In the genomic region with DNA sequence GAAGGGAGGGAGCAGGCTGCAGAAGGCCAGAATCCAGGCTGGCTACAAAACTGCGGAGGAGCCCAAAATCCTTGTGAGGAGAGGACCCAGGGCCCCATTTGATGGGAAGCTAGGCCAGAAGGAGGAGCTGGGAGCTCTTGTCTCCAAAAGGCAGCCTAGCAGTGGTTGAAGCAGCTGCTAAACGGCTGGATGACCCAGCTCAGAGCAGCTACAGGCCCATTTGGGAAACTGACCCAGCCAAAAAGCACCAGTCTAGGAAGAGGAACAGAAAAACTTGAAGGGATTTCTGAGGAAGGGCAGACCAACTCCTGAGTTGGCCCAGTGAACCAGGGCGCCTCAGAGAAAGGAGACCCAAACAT, we compare ENCODE assay signal across 8 cellular contexts. TPM values are rescaled to one million over a fixed set of nuclear protein-coding genes. Genes with fewer than 3 reads are reported as not detected.
DNase-seq lines count a peak whose midpoint lies in the region; ATAC-seq and TF ChIP-seq lines count a peak whose summit lies in the region.

No MANE protein-coding gene starts in this region.

- H3K14ac ChIP-seq in trophoblast cell (ENCODE audit: low read length) = no peak overlapping the region

- DNase-seq in ELR (ENCODE audit: low read depth) = peak; percentile 15
- DNase-seq in Peyer's patch = no peak
- no peak for DNase-seq in esophagus muscularis mucosa (ENCODE audit: extremely low spot score)
- peak in 1 of 2 donors; percentile 30 for DNase-seq in trophoblast cell
- DNase-seq in amniotic stem cell (lab: John Stamatoyannopoulos, UW) = no peak
- no peak for DNase-seq in globus pallidus (ENCODE audit: low spot score)

- peaks cover 16% of the 10 kb centered on the region for H3K79me2 ChIP-seq in trophoblast cell (ENCODE audit: control insufficient read depth, insufficient read depth, low read length, poor library complexity)

- H3K4me3 ChIP-seq in Peyer's patch = no peak overlapping the region
- H3K4me3 ChIP-seq in esophagus muscularis mucosa = peak overlapping the region in 2 of 4 donors; percentile 84 to 92
- peak overlapping the region; percentile 72 for H3K4me3 ChIP-seq in trophoblast cell (ENCODE audit: low read depth, low read length)

- TF ChIP-seq POLR2A in Peyer's patch (IDR thresholded peaks at IDR 0.05) = no peak
- TF ChIP-seq POLR2A in esophagus muscularis mucosa (IDR thresholded peaks at IDR 0.05; ENCODE audit: low read depth) = no peak

- H3K27ac ChIP-seq in Peyer's patch (peak overlapping the region; percentile 85 to 98 (median 94)), esophagus muscularis mucosa (replicated peaks in 1 of 4) (peak overlapping the region; percentile 88 to 98 (median 94)), trophoblast cell (ENCODE audit: low read depth, low read length) (no peak overlapping the region)

- H3K4ac ChIP-seq in trophoblast cell (ENCODE audit: low read depth, low read length) = no peak overlapping the region

- H3K36me3 ChIP-seq in Peyer's patch = peaks cover 0 to 6% (median 0%) of the 10 kb centered on the region in 3 donors
- H3K36me3 ChIP-seq in esophagus muscularis mucosa = peaks cover 0 to 17% (median 13%) of the 10 kb centered on the region in 4 donors
- peaks cover 5 to 9% of the 10 kb centered on the region in 2 experiments for H3K36me3 ChIP-seq in trophoblast cell (ENCODE audit: control insufficient read depth in 1 of 2, insufficient read depth in 2 of 2, low read length in 2 of 2)

- H2BK5ac ChIP-seq in trophoblast cell (ENCODE audit: low read depth, low read length, poor library complexity) = peak overlapping the region; percentile 25

- H3K9ac ChIP-seq in trophoblast cell (ENCODE audit: low read length) = no peak overlapping the region

- WGBS in esophagus muscularis mucosa = 63% methylated on average over 3 of the region's 3 CpGs
- WGBS in trophoblast cell (ENCODE audit: extremely low coverage, insufficient coverage, insufficient read length) = no CpG with 5 or more reads among the region's 3 CpGs

- H3K4me2 ChIP-seq in trophoblast cell (ENCODE audit: low read length) = peak overlapping the region; percentile 71

- H3K18ac ChIP-seq in trophoblast cell (ENCODE audit: low read length) = peak overlapping the region; percentile 54

- no peaks in the 10 kb centered on the region for H3K9me3 ChIP-seq in Peyer's patch
- H3K9me3 ChIP-seq in esophagus muscularis mucosa = no peaks in the 10 kb centered on the region
- H3K9me3 ChIP-seq in trophoblast cell (ENCODE audit: insufficient read depth, low read depth, low read length) = peaks cover 2% of the 10 kb centered on the region

- no peak for ATAC-seq in GM21367 (IDR thresholded peaks at IDR 0.05; ENCODE audit: unreplicated experiment)
- no peak for ATAC-seq in GM21390 (IDR thresholded peaks at IDR 0.05; ENCODE audit: unreplicated experiment)

- peaks cover 16% of the 10 kb centered on the region for H3K79me1 ChIP-seq in trophoblast cell (ENCODE audit: low read length)

- H2BK120ac ChIP-seq in trophoblast cell (ENCODE audit: insufficient read depth, low read length, poor library complexity) = no peak overlapping the region

- H3K23ac ChIP-seq in trophoblast cell (ENCODE audit: low read length) = no peak overlapping the region

- H3K27me3 ChIP-seq in Peyer's patch (no peaks in the 10 kb centered on the region), esophagus muscularis mucosa (no peaks in the 10 kb centered on the region), trophoblast cell (ENCODE audit: insufficient read depth, low read length) (no peaks in the 10 kb centered on the region)

- peaks cover 0 to 34% (median 13%) of the 10 kb centered on the region in 4 donors for H3K4me1 ChIP-seq in Peyer's patch
- H3K4me1 ChIP-seq in esophagus muscularis mucosa = peaks cover 16 to 30% (median 24%) of the 10 kb centered on the region in 4 donors
- peaks cover 11 to 14% of the 10 kb centered on the region in 2 experiments for H3K4me1 ChIP-seq in trophoblast cell (ENCODE audit: control insufficient read depth in 1 of 2, insufficient read depth in 2 of 2, low read length in 2 of 2)

- peak overlapping the region; percentile 54 for H4K12ac ChIP-seq in trophoblast cell (ENCODE audit: low read depth, low read length)

- peak overlapping the region; percentile 81 for H4K8ac ChIP-seq in trophoblast cell (ENCODE audit: low read depth, low read length)

- no peak for TF ChIP-seq EP300 in esophagus muscularis mucosa (IDR thresholded peaks at IDR 0.05)

- peak overlapping the region; percentile 57 for H2AK5ac ChIP-seq in trophoblast cell (ENCODE audit: low read length)

- no peak for TF ChIP-seq CTCF in Peyer's patch (IDR thresholded peaks at IDR 0.05)
- no peak for TF ChIP-seq CTCF in esophagus muscularis mucosa (IDR thresholded peaks at IDR 0.05)

- H4K91ac ChIP-seq in trophoblast cell (ENCODE audit: low read depth, low read length) = peak overlapping the region; percentile 46

- H2AFZ ChIP-seq in trophoblast cell (ENCODE audit: insufficient read depth, low read length, poor library complexity) = peak overlapping the region; percentile 42

- H2BK12ac ChIP-seq in trophoblast cell (ENCODE audit: low read length) = peak overlapping the region; percentile 15

- intact Hi-C loops in esophagus muscularis mucosa (cut with DNase I) = no loop called here

RNA-seq across cellular contexts. Expression of a gene that starts 1.1 kb away (rescaled TPM):
- total RNA-seq in Peyer's patch (10 to 100 TPM in 3 of 4 donors, 1 to 10 TPM in 1; 9.1 to 18.7 (median 11.3) TPM), esophagus muscularis mucosa (10 to 100 TPM in 3 of 4 donors, 1 to 10 TPM in 1; 7.5 to 18.4 (median 17.6) TPM)
- 8.8 and 9.7 TPM in 2 replicates for polyA plus RNA-seq in trophoblast cell (2013)

RNA-seq across cellular contexts. Expression of a gene that starts 38.2 kb away (rescaled TPM):
- 10 to 100 TPM; 11.1 to 24.9 (median 18.2) TPM for total RNA-seq in Peyer's patch
- 10 to 100 TPM; 15.4 to 26.7 (median 18.4) TPM for total RNA-seq in esophagus muscularis mucosa
- polyA plus RNA-seq in trophoblast cell (2013) = 19.1 and 19.8 TPM in 2 replicates
